19 cellular contexts compared by ENCODE assay signal in genomic region chr7:16810573-16810972, GRCh38. TPM values are rescaled to one million over a fixed set of nuclear protein-coding genes. Genes with fewer than 3 reads are reported as not detected.
DNase-seq lines count a peak whose midpoint lies in the region; ATAC-seq and TF ChIP-seq lines count a peak whose summit lies in the region.
"Had no signal": no experiment of that assay in that cellular context is flagged by ENCODE, and none has a peak within 500 bp of the region (broad histone marks: within the 10 kb centered on the region; RNA-seq: fewer than 3 reads in every experiment).

No MANE protein-coding gene starts in this region.

- H3K27ac ChIP-seq in transverse colon = peak overlapping the region; percentile 47 to 80 (median 76)
- H3K27ac ChIP-seq: C4-2B had no signal

- WGBS in transverse colon (ENCODE audit: low coverage in 1 of 2), 2 donors = 48 to 50% methylated on average over 5 of the region's 5 CpGs

- H3K9me3 ChIP-seq in transverse colon = no peaks in the 10 kb centered on the region
- H3K9me3 ChIP-seq: HAP-1, SK-N-SH had no signal

- no peak for TF ChIP-seq EP300 in transverse colon (IDR thresholded peaks at IDR 0.05; ENCODE audit: low read depth)

- no peaks in the 10 kb centered on the region for H3K27me3 ChIP-seq in transverse colon

- H3K4me3 ChIP-seq in transverse colon = no peak overlapping the region
- H3K4me3 ChIP-seq: HAP-1, K562 had no signal

- DNase-seq in DMS53 (lab: John Stamatoyannopoulos, UW) (peak; percentile 52), NCI-H69 (lab: John Stamatoyannopoulos, UW) (peak; percentile 58), transverse colon (no peak), NCI-H524 (lab: John Stamatoyannopoulos, UW) (no peak), kidney glomerular epithelial cell (lab: John Stamatoyannopoulos, UW) (no peak)
- DNase-seq in stimulated activated naive CD8-positive, alpha-beta T cell treated with anti-CD3 and anti-CD28 coated beads, Interleukin-15, Interleukin-2, amounts not matched to agents 100 U/mL and 50 U/mL, for 24 hours = no peak
- DNase-seq: AML-193, GF-D8, NCI-H187 treated with DMSO at 0.1 percent for 48 hours, NCI-H345, NCI-H774, RPMI8226, SHP77 treated with DMSO at 0.1 percent for 48 hours, SK-N-SH had no signal

- H3K36me3 ChIP-seq in transverse colon = no peaks in the 10 kb centered on the region
- H3K36me3 ChIP-seq: HAP-1 had no signal

- TF ChIP-seq CTCF in transverse colon (IDR thresholded peaks at IDR 0.05) = no peak

- ATAC-seq in esophagus mucosa = peak; percentile 50
- ATAC-seq in stimulated activated naive CD8-positive, alpha-beta T cell treated with anti-CD3 and anti-CD28 coated beads, Interleukin-15, Interleukin-2, amounts not matched to agents 100 U/mL and 50 U/mL, for 24 hours = no peak
- ATAC-seq: K562 had no signal

- peaks cover 0 to 69% (median 17%) of the 10 kb centered on the region in 4 donors for H3K4me1 ChIP-seq in transverse colon

- in situ Hi-C loops in transverse colon (cut with MboI; ENCODE audit: low pct_ligation_motif_present in 1 of 4, low pct_unique_long_range_greater_than_20kb in 1 of 4, low sequenced_read_pairs in 3 of 4) = no loop called here

- intact Hi-C loops in transverse colon (cut with DNase I; ENCODE audit: low total_unique reads) = no loop called here

- no peak for TF ChIP-seq POLR2A in transverse colon (IDR thresholded peaks at IDR 0.05)

RNA-seq across cellular contexts. Expression of gene AGR2, which starts 5.8 kb away (rescaled TPM):
- 7.5 TPM for total RNA-seq in esophagus mucosa
- total RNA-seq in transverse colon = 100 to 1,000 TPM in 3 of 4 donors, 10 to 100 TPM in 1; 32.9 to 297 (median 215) TPM
- total RNA-seq: OCI-LY7 had no signal

RNA-seq across cellular contexts. Expression of gene TSPAN13, which starts 57.0 kb away (rescaled TPM):
- total RNA-seq in esophagus mucosa (12.7 TPM), transverse colon (10 to 100 TPM in 3 of 4 donors, 1 to 10 TPM in 1; 6.8 to 44.4 (median 21.4) TPM)

Comparison
In these comparisons a context has a peak if more than half of its experiments do, and no peak if none do; other contexts are left out.
1. DNase-seq: peak in DMS53 (single experiment) and NCI-H69 (single experiment); none in transverse colon (single experiment), NCI-H524 (0 of 2), kidney glomerular epithelial cell (single experiment) and stimulated activated naive CD8-positive, alpha-beta T cell treated with anti-CD3 and anti-CD28 coated beads, Interleukin-15, Interleukin-2, amounts not matched to agents 100 U/mL and 50 U/mL, for 24 hours (single experiment).